1 cellular context compared by ENCODE assay signal in the genomic region with DNA sequence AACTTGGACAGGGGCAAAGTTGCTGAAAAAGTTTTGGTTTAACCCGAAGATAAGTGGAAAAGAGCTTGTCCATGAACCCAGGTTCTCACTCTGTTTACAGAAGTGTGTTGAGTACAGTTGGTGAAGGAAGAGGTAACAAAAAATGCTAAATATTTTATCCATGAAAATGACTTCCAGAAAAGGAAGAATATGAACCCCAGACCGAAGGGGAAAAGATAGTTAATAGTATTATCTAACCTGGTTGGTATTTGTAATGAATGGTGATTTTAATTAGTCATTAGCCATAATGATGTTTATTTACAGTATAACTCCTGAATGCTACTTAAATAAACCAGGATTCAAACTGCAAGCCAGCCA.
TF ChIP-seq lines count a peak whose summit lies in the region.

No MANE protein-coding gene starts in this region.

TF ChIP-seq in endothelial cell of umbilical vein, 7 proteins besides CTCF, POLR2A, EP300 and RAD21:
- TF ChIP-seq FOS (IDR thresholded peaks at IDR 0.05; ENCODE audit: borderline replicate concordance, insufficient read depth, low read length), result no peak
- TF ChIP-seq MAX (IDR thresholded peaks at IDR 0.05; ENCODE audit: insufficient read depth, insufficient read length), result no peak
- TF ChIP-seq EZH2 (IDR thresholded peaks at IDR 0.05; ENCODE audit: borderline replicate concordance, low read depth, low read length, severe bottlenecking), result no peak
- TF ChIP-seq POLR2AphosphoS5 (IDR thresholded peaks at IDR 0.05; ENCODE audit: insufficient read depth, low read depth, low read length), result no peak
- no peak for TF ChIP-seq GATA2 (IDR thresholded peaks at IDR 0.05; ENCODE audit: insufficient read depth, insufficient read length, low read depth, low read length)
- TF ChIP-seq MYC (IDR thresholded peaks at IDR 0.05; ENCODE audit: low read depth, low read length), result no peak
- TF ChIP-seq JUN (IDR thresholded peaks at IDR 0.05; ENCODE audit: borderline replicate concordance, insufficient read depth, insufficient read length, low read depth), result no peak
